In the genomic region with DNA sequence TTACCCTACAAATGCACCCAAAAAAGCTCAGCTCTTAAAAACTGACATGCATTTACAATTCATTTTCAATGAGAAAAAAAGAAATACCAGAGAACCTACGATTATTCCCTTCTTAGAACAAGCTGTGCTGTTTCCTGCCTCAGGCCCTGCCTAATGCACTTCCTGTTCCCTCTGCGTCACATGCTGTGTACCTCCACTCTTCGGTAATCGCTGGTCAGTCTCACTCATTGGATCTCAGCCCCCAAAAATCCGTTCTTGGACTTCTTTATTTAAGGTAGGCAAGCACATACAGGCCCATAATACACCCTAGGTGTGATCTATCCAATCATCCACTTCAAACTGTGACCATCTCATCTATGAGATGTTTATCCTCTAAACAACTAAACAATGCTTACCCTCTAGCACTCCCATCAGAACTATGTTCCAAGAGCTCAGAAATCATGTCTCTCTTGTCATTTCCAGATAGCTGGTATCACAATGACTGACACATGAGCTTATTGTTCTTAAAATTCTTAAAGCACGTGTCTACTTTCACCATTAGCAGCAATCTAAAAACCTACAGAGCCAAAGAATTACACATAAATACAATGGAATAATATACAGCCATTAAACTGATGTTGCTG, we compare ENCODE assay signal across 11 cellular contexts.
DNase-seq lines count a peak whose midpoint lies in the region; ATAC-seq and TF ChIP-seq lines count a peak whose summit lies in the region.
"Had no signal": no experiment of that assay in that cellular context is flagged by ENCODE, and none has a peak within 500 bp of the region (broad histone marks: within the 10 kb centered on the region; RNA-seq: fewer than 3 reads in every experiment).

No MANE protein-coding gene starts in this region.

- H3K27me3 ChIP-seq in body of pancreas, result no peaks in the 10 kb centered on the region
- no peaks in the 10 kb centered on the region for H3K27me3 ChIP-seq in uterus

- H3K27ac ChIP-seq in body of pancreas (peak overlapping the region in 3 of 4 donors; percentile 1 to 48 (median 34)), uterus (peak overlapping the region; percentile 37 to 71)
- H3K27ac ChIP-seq: GM23248 had no signal

- TF ChIP-seq POLR2A in body of pancreas (IDR thresholded peaks at IDR 0.05) (no peak), uterus (IDR thresholded peaks at IDR 0.05) (no peak)

- DNase-seq in NK-92 treated with Interleukin-12 subunit alpha and Interleukin-12 subunit beta, amount 100 ng/mL, for 24 hours (lab: John Stamatoyannopoulos, UW), result peak; percentile 1
- no peak for DNase-seq in NK-92 (lab: John Stamatoyannopoulos, UW; ENCODE audit: unreplicated experiment)
- DNase-seq in body of pancreas, result peak; percentile 13 to 45 (median 25)
- DNase-seq in iPS-NIHi7 (ENCODE audit: extremely low spot score), result peak; percentile 23
- DNase-seq in uterus, result peak in 1 of 2 donors; percentile 37
- DNase-seq in NCI-H2029 treated with DMSO at 0.1 percent for 48 hours (lab: John Stamatoyannopoulos, UW), result no peak
- no peak for DNase-seq in NCI-H128 (lab: John Stamatoyannopoulos, UW; ENCODE audit: unreplicated experiment)
- DNase-seq: activated T-cell treated with anti-CD3 and anti-CD28 coated beads, Interleukin-2, amount 50 U/mL, for 1 hour; GM23248; NCI-H446 treated with DMSO at 0.1 percent for 48 hours had no signal

- H3K4me3 ChIP-seq in body of pancreas (no peak overlapping the region), uterus (no peak overlapping the region)
- H3K4me3 ChIP-seq: GM23248 had no signal

- TF ChIP-seq CTCF in body of pancreas (IDR thresholded peaks at IDR 0.05) (no peak), uterus (IDR thresholded peaks at IDR 0.05) (no peak)

- ATAC-seq in body of pancreas (peak; percentile 70), HG02852 (IDR thresholded peaks at IDR 0.05; ENCODE audit: unreplicated experiment) (no peak)

- intact Hi-C loops in body of pancreas (cut with DNase I), result no loop called here
- intact Hi-C loops in uterus (cut with DNase I; ENCODE audit: low total_unique reads), result no loop called here

- no peaks in the 10 kb centered on the region for H3K9me3 ChIP-seq in body of pancreas
- no peaks in the 10 kb centered on the region for H3K9me3 ChIP-seq in uterus

- H3K36me3 ChIP-seq in body of pancreas (replicated peaks in 1 of 2; ENCODE audit: insufficient read depth in 1 of 2, low read depth in 2 of 2) (no peaks in the 10 kb centered on the region), uterus (no peaks in the 10 kb centered on the region)

- H3K4me1 ChIP-seq in body of pancreas, result peaks cover 14% of the 10 kb centered on the region
- no peaks in the 10 kb centered on the region for H3K4me1 ChIP-seq in uterus

- WGBS in body of pancreas, 2 donors, result 47 to 55% methylated on average over 6 of the region's 6 CpGs

Comparison
In these comparisons a context has a peak if more than half of its experiments do, and no peak if none do; other contexts are left out.
1. DNase-seq: peak in NK-92 treated with Interleukin-12 subunit alpha and Interleukin-12 subunit beta, amount 100 ng/mL, for 24 hours (single experiment), body of pancreas (4 of 4) and iPS-NIHi7 (single experiment); none in NK-92 (single experiment), NCI-H2029 treated with DMSO at 0.1 percent for 48 hours (single experiment) and NCI-H128 (single experiment).